Comparison of ENCODE assay signal across 1 cellular context in the genomic region with DNA sequence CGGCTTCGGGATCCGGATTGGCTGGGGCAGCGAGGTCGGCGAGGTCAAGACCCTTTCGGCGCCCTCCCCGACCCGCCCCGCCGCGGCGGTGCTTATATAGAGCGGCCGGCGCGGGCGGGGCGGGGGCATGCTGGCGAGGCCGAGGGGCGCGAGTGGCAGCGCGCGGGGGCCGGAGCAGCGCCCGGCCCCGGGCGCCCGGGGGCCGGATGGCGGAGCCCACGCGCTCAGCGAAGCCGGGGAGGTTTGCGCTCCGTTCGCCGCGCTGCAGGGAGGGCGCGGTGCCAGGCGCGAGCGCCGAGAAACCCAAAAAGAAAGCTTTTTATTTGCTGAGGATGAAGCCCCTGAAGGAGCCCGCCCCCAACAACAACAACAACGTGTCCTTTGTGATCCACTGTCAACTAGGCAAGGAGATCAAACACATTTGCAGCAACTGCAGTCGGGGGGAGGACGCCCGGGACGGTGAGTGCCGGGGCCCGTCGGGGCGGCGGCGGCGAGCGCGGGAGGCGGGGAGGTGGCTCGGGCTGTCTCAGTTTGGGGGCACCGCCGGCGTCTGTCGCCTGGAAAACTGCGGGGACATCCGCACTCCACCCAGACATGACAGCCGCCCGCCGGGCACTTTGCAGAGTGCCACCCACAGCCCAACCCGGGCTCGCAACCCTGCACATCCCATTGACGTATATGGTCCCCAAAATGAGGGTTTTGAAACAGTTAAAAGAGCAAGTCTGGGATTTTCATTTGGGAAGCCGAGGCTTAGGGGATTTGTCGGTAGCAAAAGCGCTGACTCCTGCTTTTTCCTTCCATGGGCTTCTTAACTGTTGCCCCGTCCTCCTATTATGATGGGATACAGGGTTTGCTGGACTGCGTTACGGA.
TF ChIP-seq lines count a peak whose summit lies in the region.

No MANE protein-coding gene starts in this region.

TF ChIP-seq in HEK293, 187 proteins besides CTCF, POLR2A, EP300 and RAD21 (continued from another document):
- TF ChIP-seq ZBTB26 (tag by site-specific recombination; optimal IDR thresholded peaks at IDR 0.05), result peak; percentile 71
